29 cellular contexts compared by ENCODE assay signal in the genomic region with DNA sequence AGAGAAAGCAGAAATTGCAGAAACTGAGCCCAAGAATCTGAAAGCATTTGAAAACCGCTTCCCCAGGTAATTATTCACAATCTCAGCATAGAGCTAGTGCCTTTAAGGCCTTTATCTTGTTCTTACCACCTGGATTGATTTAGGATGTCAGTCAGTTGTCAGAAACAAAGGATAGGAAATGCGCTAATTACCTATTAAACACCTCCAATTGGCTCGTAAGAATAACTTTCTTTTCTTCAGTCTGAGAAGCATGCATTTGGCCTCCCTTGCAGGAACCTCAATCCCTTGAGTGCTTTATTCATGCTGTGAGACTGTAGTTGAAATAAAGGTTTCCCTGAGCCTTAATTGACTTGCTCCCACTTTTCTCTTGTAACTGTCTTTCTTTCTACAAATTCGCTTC.
DNase-seq lines count a peak whose midpoint lies in the region; ATAC-seq and TF ChIP-seq lines count a peak whose summit lies in the region.
"Had no signal": no experiment of that assay in that cellular context is flagged by ENCODE, and none has a peak within 500 bp of the region (broad histone marks: within the 10 kb centered on the region; RNA-seq: fewer than 3 reads in every experiment).

No MANE protein-coding gene starts in this region.

- H2AFZ ChIP-seq in neural cell (ENCODE audit: low read depth, low read length), result no peak overlapping the region
- H2AFZ ChIP-seq: GM23248 had no signal

- WGBS in iPS DF 6.9 (ENCODE audit: insufficient coverage, insufficient read length), result no CpG with 5 or more reads among the region's 4 CpGs

- H3F3A ChIP-seq in neural cell (ENCODE audit: insufficient read depth, low read length, poor library complexity, severe bottlenecking), result no peaks in the 10 kb centered on the region

- POLR2A ChIA-PET in WTC11 (lab: Charles Lee), result no interaction called here

- no peaks in the 10 kb centered on the region for H3K4me1 ChIP-seq in iPS DF 6.9 (ENCODE audit: control insufficient read depth, insufficient read depth, low read length)
- H3K4me1 ChIP-seq: BE2C had no signal

- ATAC-seq in WTC11, result peak; percentile 91
- ATAC-seq in stimulated activated naive CD8-positive, alpha-beta T cell treated with anti-CD3 and anti-CD28 coated beads, Interleukin-15, Interleukin-2, amounts not matched to agents 100 U/mL and 50 U/mL, for 24 hours, result no peak
- ATAC-seq: K562, PC-3, Right ventricle myocardium inferior, SK-N-SH treated with all-trans-retinoic acid at 6 μM for 48 hours had no signal

- CTCF ChIA-PET in WTC11 (lab: Charles Lee), result interaction anchor here (0.6 to 1.1 kb wide), 2 partner anchors 43 to 403 kb away, joined by 3 read pairs; no protein-coding TSS in a partner anchor

- H3K9me3 ChIP-seq in iPS DF 6.9 (ENCODE audit: control insufficient read depth, insufficient read depth, low read length), result no peaks in the 10 kb centered on the region
- no peaks in the 10 kb centered on the region for H3K9me3 ChIP-seq in neural cell (ENCODE audit: low read length)
- H3K9me3 ChIP-seq: BE2C, SJCRH30 had no signal

- H3K36me3 ChIP-seq in H7 (replicated peaks; ENCODE audit: control insufficient read depth, insufficient read depth, low read length) (no peaks in the 10 kb centered on the region), iPS DF 6.9 (ENCODE audit: control insufficient read depth, insufficient read depth, low read length) (no peaks in the 10 kb centered on the region), neural cell (ENCODE audit: insufficient read depth, low read length) (no peaks in the 10 kb centered on the region)
- H3K36me3 ChIP-seq: BE2C, SJCRH30 had no signal

- H3K27ac ChIP-seq in iPS DF 6.9 (ENCODE audit: low read length), result no peak overlapping the region
- H3K27ac ChIP-seq in neural cell (ENCODE audit: low read length), result peak overlapping the region; percentile 65
- H3K27ac ChIP-seq: GM23248, HL-60, SJCRH30 had no signal

- H3K36me3 Mint-ChIP-seq in WTC11, result peaks cover 22% of the 10 kb centered on the region
- no peaks in the 10 kb centered on the region for H3K36me3 Mint-ChIP-seq in glutamatergic neuron (ENCODE audit: unreplicated experiment)
- H3K36me3 Mint-ChIP-seq: CD14-positive monocyte; CD8-positive, alpha-beta memory T cell had no signal

- no peaks in the 10 kb centered on the region for H3K9me2 ChIP-seq in neural cell (ENCODE audit: insufficient read depth, low read length)

- no peak overlapping the region for H3K4me3 ChIP-seq in H7 (ENCODE audit: insufficient read depth, low read depth, low read length)
- no peak overlapping the region for H3K4me3 ChIP-seq in iPS DF 6.9 (ENCODE audit: low read length)
- H3K4me3 ChIP-seq in neural cell (ENCODE audit: low read length), result no peak overlapping the region
- H3K4me3 ChIP-seq: GM23248, K562, SJCRH30 had no signal

- no peak for TF ChIP-seq CTCF in WTC11 (IDR thresholded peaks at IDR 0.05)
- no peak for TF ChIP-seq CTCF in neural cell (IDR thresholded peaks at IDR 0.05; ENCODE audit: poor library complexity, severe bottlenecking)
- no peak for TF ChIP-seq CTCF in glutamatergic neuron (IDR thresholded peaks at IDR 0.05; ENCODE audit: partially characterized antibody, unreplicated experiment)

- peak; percentile 86 for TF ChIP-seq EP300 in neural cell (conservative IDR thresholded peaks at IDR 0.05; ENCODE audit: poor library complexity, severe bottlenecking)

- no peak overlapping the region for H3K9ac ChIP-seq in neural cell (ENCODE audit: low read length)
- H3K9ac ChIP-seq: GM23248 had no signal

- H3K27me3 Mint-ChIP-seq in WTC11 (ENCODE audit: low read depth), result peaks cover 56% of the 10 kb centered on the region
- H3K27me3 Mint-ChIP-seq in glutamatergic neuron (ENCODE audit: unreplicated experiment), result no peaks in the 10 kb centered on the region
- H3K27me3 Mint-ChIP-seq: CD8-positive, alpha-beta memory T cell had no signal

- H3K4me3 Mint-ChIP-seq in WTC11 (peak overlapping the region; percentile 42), glutamatergic neuron (ENCODE audit: unreplicated experiment) (no peak overlapping the region)
- H3K4me3 Mint-ChIP-seq: CD14-positive monocyte; CD8-positive, alpha-beta memory T cell had no signal

- H3K27me3 ChIP-seq in H7 (ENCODE audit: control insufficient read depth, insufficient read depth, low read length), result no peaks in the 10 kb centered on the region; the same call in none of the 2 replicates
- no peaks in the 10 kb centered on the region for H3K27me3 ChIP-seq in iPS DF 6.9 (ENCODE audit: control insufficient read depth, insufficient read depth, low read length)
- H3K27me3 ChIP-seq in neural cell (ENCODE audit: insufficient read depth, low read depth, low read length), result no peaks in the 10 kb centered on the region
- H3K27me3 ChIP-seq: SJCRH30 had no signal

- TF ChIP-seq RAD21 in neural cell (conservative IDR thresholded peaks at IDR 0.05), result no peak

- H3K9me3 Mint-ChIP-seq in WTC11, result peaks cover 19% of the 10 kb centered on the region
- H3K9me3 Mint-ChIP-seq in glutamatergic neuron (ENCODE audit: unreplicated experiment), result peaks cover 2% of the 10 kb centered on the region

- H3K79me2 ChIP-seq in neural cell (replicated peaks; ENCODE audit: insufficient read depth, low read length), result no peaks in the 10 kb centered on the region

- DNase-seq in H7, result peak; percentile 3
- no peak for DNase-seq in WTC11 (ENCODE audit: low spot score)
- DNase-seq in iPS DF 6.9 (ENCODE audit: low read depth, low spot score), result peak; percentile 70
- DNase-seq in RKO (ENCODE audit: low spot score), result no peak
- DNase-seq in stimulated activated naive CD8-positive, alpha-beta T cell treated with anti-CD3 and anti-CD28 coated beads, Interleukin-15, Interleukin-2, amounts not matched to agents 100 U/mL and 50 U/mL, for 24 hours, result no peak
- DNase-seq in cortex of kidney (lab: John Stamatoyannopoulos, UW), result no peak
- DNase-seq in glutamatergic neuron, result no peak
- DNase-seq: 8988T; ACHN; BE2C; CD8-positive, alpha-beta memory T cell; DMS79 treated with DMSO at 0.1 percent for 48 hours; GF-D8; GM23248; MV-4-11; NCI-H1105; NCI-H146; NCI-H1930; NCI-H2107; NCI-H524 treated with DMSO at 0.1 percent for 48 hours; NCI-H774; PC-3; SJCRH30 had no signal

- H3K4me2 ChIP-seq in neural cell (ENCODE audit: low read length), result no peak overlapping the region

- H3K27ac Mint-ChIP-seq in WTC11 (peak overlapping the region; percentile 14), glutamatergic neuron (ENCODE audit: unreplicated experiment) (no peak overlapping the region)
- H3K27ac Mint-ChIP-seq: CD14-positive monocyte; CD8-positive, alpha-beta memory T cell had no signal

- no peaks in the 10 kb centered on the region for H4K20me1 ChIP-seq in neural cell (ENCODE audit: insufficient read depth)

- H3K4me1 Mint-ChIP-seq in WTC11, result peaks cover 58% of the 10 kb centered on the region
- H3K4me1 Mint-ChIP-seq in glutamatergic neuron (ENCODE audit: low read depth, unreplicated experiment), result peaks cover 10% of the 10 kb centered on the region
- H3K4me1 Mint-ChIP-seq: CD14-positive monocyte; CD8-positive, alpha-beta memory T cell had no signal

TF ChIP-seq in WTC11, 78 proteins besides CTCF, POLR2A, EP300 and RAD21:
- TF ChIP-seq ETV6 (CRISPR knock-in tag; IDR thresholded peaks at IDR 0.05) (0 out of 2 replicates have a peak, but pooled peaks have one; percentile 38), ZMAT4 (CRISPR knock-in tag; IDR thresholded peaks at IDR 0.05) (peak; percentile 27; the same call in 1 of the 2 replicates), ZNF671 (CRISPR knock-in tag; IDR thresholded peaks at IDR 0.05) (0 out of 2 replicates have a peak, but pooled peaks have one; percentile 62), HMGA2 (CRISPR knock-in tag; IDR thresholded peaks at IDR 0.05) (no peak), TEAD1 (CRISPR knock-in tag; IDR thresholded peaks at IDR 0.05) (peak; percentile 67; the same call in 1 of the 2 replicates)

TF ChIP-seq in neural cell, 6 proteins besides CTCF, POLR2A, EP300 and RAD21:
- peak; percentile 64 for TF ChIP-seq POLR2AphosphoS5 (IDR thresholded peaks at IDR 0.05)
- no peak for TF ChIP-seq TAF1 (IDR thresholded peaks at IDR 0.05; ENCODE audit: low read depth)

Comparison
In these comparisons a context has a peak if more than half of its experiments do, and no peak if none do; other contexts are left out.
1. DNase-seq: peak in H7 (single experiment) and iPS DF 6.9 (single experiment); none in WTC11 (single experiment), RKO (single experiment), stimulated activated naive CD8-positive, alpha-beta T cell treated with anti-CD3 and anti-CD28 coated beads, Interleukin-15, Interleukin-2, amounts not matched to agents 100 U/mL and 50 U/mL, for 24 hours (single experiment), cortex of kidney (single experiment) and glutamatergic neuron (single experiment).